ENCODE assay signal across 11 cellular contexts in the genomic region with DNA sequence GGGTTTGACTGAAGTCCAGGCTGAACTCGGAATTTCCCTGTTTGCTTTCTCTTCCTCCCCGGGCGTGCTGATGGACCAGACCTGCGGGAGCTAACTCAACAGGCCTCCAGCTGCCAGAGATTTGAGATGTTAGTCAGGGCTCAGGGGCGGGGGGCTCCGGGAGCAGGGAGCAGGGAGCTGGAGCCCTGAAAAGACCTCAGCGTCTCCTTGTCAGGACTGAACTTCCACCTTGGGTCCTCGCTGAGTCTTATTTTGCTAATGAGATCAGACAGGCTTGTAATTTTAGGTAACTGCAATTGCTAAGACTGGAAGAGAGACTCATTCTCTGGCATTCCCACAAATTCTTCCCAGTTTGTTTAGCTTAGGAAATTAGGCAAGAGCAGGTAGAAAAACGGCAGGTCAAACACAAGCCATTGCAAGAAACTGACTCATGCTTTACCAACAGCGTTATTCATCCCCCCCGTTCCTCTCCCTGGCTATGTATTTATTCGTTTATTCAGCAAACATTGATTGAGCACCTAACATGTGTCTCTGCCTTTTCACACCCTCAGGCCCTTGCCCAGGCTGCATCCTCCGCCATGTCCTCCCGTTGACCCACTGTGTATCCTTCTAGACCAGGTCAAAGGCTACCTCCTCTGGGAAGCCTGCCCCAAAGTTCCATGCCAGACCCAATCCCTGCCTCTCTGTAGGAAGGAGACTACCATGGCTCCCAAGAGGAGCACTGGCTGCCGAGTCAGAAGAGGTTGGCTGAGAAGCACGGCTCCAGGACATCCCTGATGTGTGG.
DNase-seq lines count a peak whose midpoint lies in the region; ATAC-seq, FAIRE-seq and TF ChIP-seq lines count a peak whose summit lies in the region.
"Had no signal": no experiment of that assay in that cellular context is flagged by ENCODE, and none has a peak within 500 bp of the region (broad histone marks: within the 10 kb centered on the region; RNA-seq: fewer than 3 reads in every experiment).

No MANE protein-coding gene starts in this region.

- H3K27ac ChIP-seq in PC-3 (ENCODE audit: low read length) (peak overlapping the region; percentile 94), esophagus muscularis mucosa (replicated peaks in 1 of 4) (peak overlapping the region in 3 of 4 donors; percentile 47 to 73 (median 69)), pancreas (peak overlapping the region in 2 of 4 donors; percentile 5 to 44)

- H4K20me1 ChIP-seq in PC-3 (ENCODE audit: low read length) = no peaks in the 10 kb centered on the region

- H3K36me3 ChIP-seq in PC-3 (ENCODE audit: low read depth, low read length) (no peaks in the 10 kb centered on the region), esophagus muscularis mucosa (no peaks in the 10 kb centered on the region), pancreas (no peaks in the 10 kb centered on the region)

- peak; percentile 9 for DNase-seq in AG10803 (ENCODE audit: low read depth)
- DNase-seq in PC-3 = peak; percentile 95
- no peak for DNase-seq in esophagus muscularis mucosa (ENCODE audit: extremely low spot score)
- peak in 4 of 6 donors; percentile 17 to 49 (median 20) for DNase-seq in pancreas
- no peak for DNase-seq in AML-193 (lab: John Stamatoyannopoulos, UW)
- DNase-seq in activated T-cell treated with anti-CD3 and anti-CD28 coated beads, Interleukin-2, amount 50 U/mL, for 72 hours = no peak
- no peak for DNase-seq in G401 (ENCODE audit: low spot score)
- DNase-seq: activated T-cell treated with anti-CD3 and anti-CD28 coated beads for 4 hours; CD8-positive, alpha-beta memory T cell had no signal

- H3K27ac Mint-ChIP-seq in activated T-cell treated with anti-CD3 and anti-CD28 coated beads, Interleukin-2, amount 50 U/mL, for 72 hours = no peak overlapping the region
- H3K27ac Mint-ChIP-seq: dendritic cell treated with granulocyte-macrophage colony-stimulating factor and Interleukin-4, amounts not matched to agents 40 ng/mL and 50 ng/mL, for 4 days had no signal

- H3K79me2 ChIP-seq in PC-3 (ENCODE audit: low read length) = peaks cover 9% of the 10 kb centered on the region; the same call in 1 of the 2 replicates

- in situ Hi-C loops in G401 (cut with HindIII; ENCODE audit: low sequenced_read_pairs) = no loop called here

- no peaks in the 10 kb centered on the region for H3K9me2 ChIP-seq in PC-3 (replicated peaks; ENCODE audit: low read length)

- TF ChIP-seq POLR2A in esophagus muscularis mucosa (IDR thresholded peaks at IDR 0.05; ENCODE audit: low read depth) = no peak

- no peak overlapping the region for H3K4me3 Mint-ChIP-seq in activated T-cell treated with anti-CD3 and anti-CD28 coated beads, Interleukin-2, amount 50 U/mL, for 72 hours
- H3K4me3 Mint-ChIP-seq: dendritic cell treated with granulocyte-macrophage colony-stimulating factor and Interleukin-4, amounts not matched to agents 40 ng/mL and 50 ng/mL, for 4 days had no signal

- H3K4me1 ChIP-seq in PC-3 (ENCODE audit: insufficient read depth, low read length) (peaks cover 56% of the 10 kb centered on the region), esophagus muscularis mucosa (peaks cover 0 to 34% (median 23%) of the 10 kb centered on the region in 4 donors), pancreas (peaks cover 11 to 33% (median 17%) of the 10 kb centered on the region in 3 donors)

- H2AFZ ChIP-seq in PC-3 (ENCODE audit: low read length) = peak overlapping the region; percentile 59

- CTCF ChIA-PET in PC-3 (lab: Charles Lee) = interaction anchor here (0.6 to 0.7 kb wide), 4 partner anchors 79 to 408 kb away, joined by 3 to 8 read pairs (median 4); no protein-coding TSS in a partner anchor

- no peaks in the 10 kb centered on the region for H3K4me1 Mint-ChIP-seq in activated T-cell treated with anti-CD3 and anti-CD28 coated beads, Interleukin-2, amount 50 U/mL, for 72 hours (ENCODE audit: low read depth)
- H3K4me1 Mint-ChIP-seq: CD8-positive, alpha-beta memory T cell had no signal

- POLR2A ChIA-PET in PC-3 (lab: Charles Lee; ENCODE audit: unreplicated experiment) = interaction anchor here (0.7 kb wide), 1 partner anchor 65 kb away, joined by 3 read pairs; no protein-coding TSS in a partner anchor

- H3K4me3 ChIP-seq in AG10803 (ENCODE audit: low read length) = no peak overlapping the region
- peak overlapping the region; percentile 57 for H3K4me3 ChIP-seq in PC-3 (ENCODE audit: low read length)
- no peak overlapping the region for H3K4me3 ChIP-seq in esophagus muscularis mucosa
- H3K4me3 ChIP-seq in pancreas = no peak overlapping the region

- no TSS peak for BruUV-seq in PC-3 (replicated peaks; lab: Mats Ljungman, UMichigan)

- peaks cover 8% of the 10 kb centered on the region for H3K27me3 Mint-ChIP-seq in activated T-cell treated with anti-CD3 and anti-CD28 coated beads, Interleukin-2, amount 50 U/mL, for 72 hours (ENCODE audit: low read depth)

- no peak for TF ChIP-seq CTCF in AG10803 (conservative IDR thresholded peaks at IDR 0.05; ENCODE audit: low read length)
- TF ChIP-seq CTCF in PC-3 (conservative IDR thresholded peaks at IDR 0.05; ENCODE audit: low read depth, low read length) = no peak
- no peak for TF ChIP-seq CTCF in esophagus muscularis mucosa (IDR thresholded peaks at IDR 0.05)
- TF ChIP-seq CTCF in pancreas (IDR thresholded peaks at IDR 0.05) = no peak

- H3K9me3 ChIP-seq in PC-3 (ENCODE audit: low read length) (no peaks in the 10 kb centered on the region), esophagus muscularis mucosa (peaks cover 0 to 27% (median 14%) of the 10 kb centered on the region in 4 donors), pancreas (no peaks in the 10 kb centered on the region)

- H3K36me3 Mint-ChIP-seq in activated T-cell treated with anti-CD3 and anti-CD28 coated beads, Interleukin-2, amount 50 U/mL, for 72 hours (ENCODE audit: insufficient read depth in 2 of 2) = peaks cover 0 to 5% of the 10 kb centered on the region in 2 donors
- H3K36me3 Mint-ChIP-seq: CD8-positive, alpha-beta memory T cell had no signal

- intact Hi-C loops in PC-3 (cut with micrococcal nuclease) = loop anchor here (5.0 kb wide), 1 partner anchor 71 kb away; no protein-coding TSS in a partner anchor
- intact Hi-C loops in esophagus muscularis mucosa (cut with DNase I) = no loop called here
- intact Hi-C loops in pancreas (cut with DNase I) = no loop called here

- H3K9me3 Mint-ChIP-seq in activated T-cell treated with anti-CD3 and anti-CD28 coated beads, Interleukin-2, amount 50 U/mL, for 72 hours = peaks cover 0 to 10% of the 10 kb centered on the region in 2 donors

- no peak for TF ChIP-seq EP300 in esophagus muscularis mucosa (IDR thresholded peaks at IDR 0.05)

- WGBS in esophagus muscularis mucosa = 41% methylated on average over 12 of the region's 16 CpGs
- WGBS in pancreas, 2 donors = 58 to 63% methylated on average over 16 of the region's 16 CpGs

- ATAC-seq in PC-3 = peak; percentile 51
- peak in 1 of 4 donors; percentile 18 for ATAC-seq in pancreas
- no peak for ATAC-seq in activated T-cell treated with anti-CD3 and anti-CD28 coated beads, Interleukin-2, amount 50 U/mL, for 72 hours (replicated peaks in 1 of 2)
- ATAC-seq in GM18858 (IDR thresholded peaks at IDR 0.05; ENCODE audit: unreplicated experiment) = no peak

- H3K9ac ChIP-seq in PC-3 (ENCODE audit: low read length) = peak overlapping the region; percentile 58

- no peak for FAIRE-seq in pancreas (lab: Jason Lieb, UNC)

- peak overlapping the region; percentile 83 for H3K4me2 ChIP-seq in PC-3 (ENCODE audit: low read length)

- H3F3A ChIP-seq in PC-3 (ENCODE audit: low read length, unreplicated experiment) = peaks cover 15% of the 10 kb centered on the region

- H3K27me3 ChIP-seq in PC-3 (ENCODE audit: low read length) (no peaks in the 10 kb centered on the region), esophagus muscularis mucosa (peaks cover 0 to 10% (median 0%) of the 10 kb centered on the region in 4 donors), pancreas (no peaks in the 10 kb centered on the region)

Comparison
In these comparisons a context has a peak if more than half of its experiments do, and no peak if none do; other contexts are left out.
1. DNase-seq: peak in AG10803 (single experiment), PC-3 (single experiment) and pancreas (4 of 6); none in esophagus muscularis mucosa (single experiment), AML-193 (0 of 2), activated T-cell treated with anti-CD3 and anti-CD28 coated beads, Interleukin-2, amount 50 U/mL, for 72 hours (0 of 2) and G401 (single experiment).